17 cellular contexts compared by ENCODE assay signal in genomic region chr3:134874737-134875413, GRCh38.
DNase-seq lines count a peak whose midpoint lies in the region; ATAC-seq, FAIRE-seq and TF ChIP-seq lines count a peak whose summit lies in the region.
"Had no signal": no experiment of that assay in that cellular context is flagged by ENCODE, and none has a peak within 500 bp of the region (broad histone marks: within the 10 kb centered on the region; RNA-seq: fewer than 3 reads in every experiment).

No MANE protein-coding gene starts in this region.

- H3K27me3 Mint-ChIP-seq in mesothelial cell of epicardium (ENCODE audit: low read depth), result peaks cover 35% of the 10 kb centered on the region
- H3K27me3 Mint-ChIP-seq in natural killer cell treated with Interleukin-12 subunit alpha and Interleukin-12 subunit beta and Interleukin-15 and Interleukin-18, amount 100 ng/mL, for 72 hours, result peaks cover 5 to 12% of the 10 kb centered on the region in 2 donors

- no peaks in the 10 kb centered on the region for H3K9me3 ChIP-seq in pancreas
- H3K9me3 ChIP-seq: heart left ventricle had no signal

- TF ChIP-seq CTCF in AG10803 (conservative IDR thresholded peaks at IDR 0.05; ENCODE audit: low read length) (no peak), mesothelial cell of epicardium (IDR thresholded peaks at IDR 0.05; ENCODE audit: unreplicated experiment) (no peak), pancreas (IDR thresholded peaks at IDR 0.05) (no peak), foreskin keratinocyte (conservative IDR thresholded peaks at IDR 0.05) (no peak)

- H3K4me3 Mint-ChIP-seq in mesothelial cell of epicardium, result no peak overlapping the region
- H3K4me3 Mint-ChIP-seq in natural killer cell treated with Interleukin-12 subunit alpha and Interleukin-12 subunit beta and Interleukin-15 and Interleukin-18, amount 100 ng/mL, for 72 hours, result no peak overlapping the region
- H3K4me3 Mint-ChIP-seq: naive B cell; stimulated activated naive CD8-positive, alpha-beta T cell treated with anti-CD3 and anti-CD28 coated beads, Interleukin-15, Interleukin-2, amounts not matched to agents 100 ng/mL and 50 ng/mL, for 24 hours had no signal

- WGBS in pancreas, 2 donors, result 52 to 55% methylated on average over 10 of the region's 10 CpGs

- H3K9me3 Mint-ChIP-seq in mesothelial cell of epicardium, result no peaks in the 10 kb centered on the region
- no peaks in the 10 kb centered on the region for H3K9me3 Mint-ChIP-seq in natural killer cell treated with Interleukin-12 subunit alpha and Interleukin-12 subunit beta and Interleukin-15 and Interleukin-18, amount 100 ng/mL, for 72 hours

- DNase-seq in AG10803 (ENCODE audit: low read depth) (peak; percentile 8), GM18507 (ENCODE audit: extremely low spot score, insufficient read length, low read depth) (no peak), NCI-H2029 treated with DMSO at 0.1 percent for 48 hours (lab: John Stamatoyannopoulos, UW) (peak; percentile 38), dermis blood vessel endothelial cell (peak; percentile 51), mesothelial cell of epicardium (ENCODE audit: low spot score in 2 of 2, unreplicated experiment in 2 of 2) (no peak), pancreas (no peak), foreskin keratinocyte (no peak)
- DNase-seq in natural killer cell treated with Interleukin-12 subunit alpha and Interleukin-12 subunit beta and Interleukin-15 and Interleukin-18, amount 100 ng/mL, for 72 hours (ENCODE audit: low spot score), result no peak
- DNase-seq: activated CD4-positive, alpha-beta T cell treated with anti-CD3 and anti-CD28 coated beads, Interleukin-2, amount 50 U/mL, for 4 hours; brain microvascular endothelial cell; KBM-7; naive B cell; NCI-H2081 treated with DMSO at 0.1 percent for 48 hours; stimulated activated CD4-positive, alpha-beta T cell treated with anti-CD3 and anti-CD28 coated beads, Interleukin-4, amount 100 ng/mL, for 4 hours had no signal

- no peaks in the 10 kb centered on the region for H3K36me3 ChIP-seq in pancreas
- H3K36me3 ChIP-seq: brain microvascular endothelial cell, heart left ventricle had no signal

- H3K4me3 ChIP-seq in AG10803 (ENCODE audit: low read length), result no peak overlapping the region
- H3K4me3 ChIP-seq in pancreas, result no peak overlapping the region
- H3K4me3 ChIP-seq: heart left ventricle had no signal

- H3K36me3 Mint-ChIP-seq in mesothelial cell of epicardium, result no peaks in the 10 kb centered on the region
- no peaks in the 10 kb centered on the region for H3K36me3 Mint-ChIP-seq in natural killer cell treated with Interleukin-12 subunit alpha and Interleukin-12 subunit beta and Interleukin-15 and Interleukin-18, amount 100 ng/mL, for 72 hours
- H3K36me3 Mint-ChIP-seq: naive B cell had no signal

- H3K27me3 ChIP-seq in pancreas (no peaks in the 10 kb centered on the region), foreskin keratinocyte (no peaks in the 10 kb centered on the region)
- H3K27me3 ChIP-seq: brain microvascular endothelial cell, heart left ventricle had no signal

- H3K4me1 ChIP-seq in pancreas (no peaks in the 10 kb centered on the region), foreskin keratinocyte (no peaks in the 10 kb centered on the region)

- intact Hi-C loops in pancreas (cut with DNase I), result no loop called here

- no peaks in the 10 kb centered on the region for H3K4me1 Mint-ChIP-seq in mesothelial cell of epicardium
- no peaks in the 10 kb centered on the region for H3K4me1 Mint-ChIP-seq in natural killer cell treated with Interleukin-12 subunit alpha and Interleukin-12 subunit beta and Interleukin-15 and Interleukin-18, amount 100 ng/mL, for 72 hours (ENCODE audit: low read depth in 2 of 2)
- H3K4me1 Mint-ChIP-seq: naive B cell had no signal

- ATAC-seq in natural killer cell treated with Interleukin-12 subunit alpha and Interleukin-12 subunit beta and Interleukin-15 and Interleukin-18, amount 100 ng/mL, for 72 hours, result no peak
- ATAC-seq in pancreas (no peak), foreskin keratinocyte (no peak)

- H3K27ac ChIP-seq in pancreas (no peak overlapping the region), foreskin keratinocyte (no peak overlapping the region)
- H3K27ac ChIP-seq: brain microvascular endothelial cell, heart left ventricle had no signal

- FAIRE-seq in GM18507 (lab: Jason Lieb, UNC) (peak; percentile 80), pancreas (lab: Jason Lieb, UNC) (no peak)
- FAIRE-seq: endothelial cell of umbilical vein had no signal

- no peak overlapping the region for H3K27ac Mint-ChIP-seq in mesothelial cell of epicardium
- H3K27ac Mint-ChIP-seq in natural killer cell treated with Interleukin-12 subunit alpha and Interleukin-12 subunit beta and Interleukin-15 and Interleukin-18, amount 100 ng/mL, for 72 hours, result no peak overlapping the region
- H3K27ac Mint-ChIP-seq: naive B cell; stimulated activated naive CD8-positive, alpha-beta T cell treated with anti-CD3 and anti-CD28 coated beads, Interleukin-15, Interleukin-2, amounts not matched to agents 100 ng/mL and 50 ng/mL, for 24 hours had no signal

Comparison
In these comparisons a context has a peak if more than half of its experiments do, and no peak if none do; other contexts are left out.
1. DNase-seq: peak in AG10803 (single experiment), NCI-H2029 treated with DMSO at 0.1 percent for 48 hours (single experiment) and dermis blood vessel endothelial cell (single experiment); none in GM18507 (single experiment), mesothelial cell of epicardium (0 of 2), natural killer cell treated with Interleukin-12 subunit alpha and Interleukin-12 subunit beta and Interleukin-15 and Interleukin-18, amount 100 ng/mL, for 72 hours (single experiment), pancreas (0 of 6) and foreskin keratinocyte (0 of 2).